Comparison of ENCODE assay signal across 25 cellular contexts in genomic region chr7:21407806-21408480, GRCh38.
"Had no signal": no experiment of that assay in that cellular context is flagged by ENCODE, and none has a peak within 500 bp of the region (broad histone marks: within the 10 kb centered on the region; RNA-seq: fewer than 3 reads in every experiment).

No MANE protein-coding gene starts in this region.

- H3K9ac ChIP-seq: parathyroid adenoma had no signal

- H2AFZ ChIP-seq: parathyroid adenoma had no signal

- H3K79me2 ChIP-seq: parathyroid adenoma had no signal

- H3K27me3 ChIP-seq: right atrium auricular region, stomach, tibial artery had no signal

- DNase-seq: activated CD4-positive, alpha-beta T cell treated with anti-CD3 and anti-CD28 coated beads, Interleukin-2, amount 50 U/mL, for 1 hour; activated CD4-positive, CD25-positive, alpha-beta regulatory T cell treated with anti-CD3 and anti-CD28 coated beads, Interleukin-2, amount 50 U/mL, for 72 hours; activated CD8-positive, alpha-beta memory T cell treated with anti-CD3 and anti-CD28 coated beads, Interleukin-2, amount 10 ng/mL, durations not matched to agents 7 days and 5 days; activated CD8-positive, alpha-beta T cell treated with anti-CD3 and anti-CD28 coated beads, Interleukin-2, amount 10 ng/mL, durations not matched to agents 7 days and 5 days; activated naive CD4-positive, alpha-beta T cell; activated T-cell treated with anti-CD3 and anti-CD28 coated beads, Interleukin-2, amount 50 U/mL, for 48 hours; dorsolateral prefrontal cortex; effector memory CD4-positive, alpha-beta T cell; hippocampal formation; left cardiac atrium; midbrain; naive thymus-derived CD4-positive, alpha-beta T cell; psoas muscle; stimulated activated CD4-positive, alpha-beta T cell treated with anti-CD3 and anti-CD28 coated beads, Interleukin-15, amount 100 ng/mL, for 24 hours; stimulated activated CD4-positive, alpha-beta T cell treated with anti-CD3 and anti-CD28 coated beads, Interleukin-2, amount 100 ng/mL, for 24 hours; stimulated activated naive B cell treated with anti-CD40 and anti-IgM and Interleukin-4, amounts not matched to agents 10 μg/mL and 1 μg/mL and 100 μg/mL, for 72 hours; stomach; tibial artery; upper lobe of right lung had no signal

- H3K4me3 ChIP-seq: coronary artery, dorsolateral prefrontal cortex, gastroesophageal sphincter, psoas muscle, right atrium auricular region, stomach, tibial artery, upper lobe of right lung had no signal

- H3K4me1 ChIP-seq: gastroesophageal sphincter, parathyroid adenoma, psoas muscle, right atrium auricular region, stomach, tibial artery, upper lobe of right lung had no signal

- FAIRE-seq: keratinocyte had no signal

- H3K36me3 ChIP-seq: gastroesophageal sphincter, right atrium auricular region, stomach, tibial artery, upper lobe of right lung had no signal

- H3K9me3 ChIP-seq: gastroesophageal sphincter, psoas muscle, right atrium auricular region, stomach, tibial artery, upper lobe of right lung had no signal

- H3K27ac ChIP-seq: coronary artery, dorsolateral prefrontal cortex, gastroesophageal sphincter, parathyroid adenoma, psoas muscle, right atrium auricular region, stomach, tibial artery, upper lobe of right lung had no signal

- ATAC-seq: activated CD8-positive, alpha-beta memory T cell treated with anti-CD3 and anti-CD28 coated beads, Interleukin-2, amount 10 ng/mL, durations not matched to agents 7 days and 5 days; activated CD8-positive, alpha-beta T cell treated with anti-CD3 and anti-CD28 coated beads, Interleukin-2, amount 10 ng/mL, durations not matched to agents 7 days and 5 days; activated naive CD4-positive, alpha-beta T cell treated with anti-CD3 and anti-CD28 coated beads, Interleukin-2, amount 50 U/mL, for 72 hours; gastroesophageal sphincter; naive thymus-derived CD4-positive, alpha-beta T cell; psoas muscle; stimulated activated naive B cell treated with anti-CD40 and anti-IgM and Interleukin-4, amounts not matched to agents 10 μg/mL and 1 μg/mL and 100 μg/mL, for 72 hours; upper lobe of right lung had no signal
